In the genomic region with DNA sequence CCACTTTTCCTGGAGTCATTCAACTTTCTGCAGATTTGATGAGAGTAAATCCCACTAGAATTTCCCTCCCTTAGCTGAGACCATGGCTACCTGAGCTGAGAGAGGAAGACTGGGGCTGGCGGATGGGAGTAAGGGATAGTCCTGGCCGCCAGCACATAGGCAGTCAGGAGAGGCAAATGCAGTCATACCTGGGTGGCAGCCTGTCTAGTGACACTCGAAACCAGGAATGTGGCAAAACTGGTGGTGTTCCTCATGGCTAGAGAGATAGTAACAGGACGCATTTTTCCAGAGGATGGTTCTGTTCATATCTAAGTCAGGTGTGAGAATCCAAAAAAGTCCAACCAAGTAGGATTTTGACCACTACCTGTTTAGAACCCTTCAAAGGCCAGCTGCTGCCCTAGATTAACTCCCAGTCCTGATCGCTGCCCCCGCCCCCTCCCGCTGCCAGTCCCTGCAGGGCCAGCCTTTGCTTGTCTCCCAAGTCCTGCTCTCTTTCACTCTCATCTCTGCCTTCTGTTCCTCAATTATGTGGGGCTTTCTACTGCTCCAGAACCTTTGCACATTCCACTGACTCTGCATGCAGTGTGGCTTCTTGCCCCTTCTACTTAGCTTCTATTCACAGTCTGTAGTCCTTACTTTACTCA, we compare ENCODE assay signal across 20 cellular contexts. TPM values are rescaled to one million over a fixed set of nuclear protein-coding genes. Genes with fewer than 3 reads are reported as not detected.
DNase-seq lines count a peak whose midpoint lies in the region; ATAC-seq, FAIRE-seq and TF ChIP-seq lines count a peak whose summit lies in the region.
"Had no signal": no experiment of that assay in that cellular context is flagged by ENCODE, and none has a peak within 500 bp of the region (broad histone marks: within the 10 kb centered on the region; RNA-seq: fewer than 3 reads in every experiment).

No MANE protein-coding gene starts in this region.

- no peak overlapping the region for H2BK120ac ChIP-seq in mesendoderm (ENCODE audit: low read depth, low read length)

- no peak overlapping the region for H2BK15ac ChIP-seq in mesendoderm (replicated peaks; ENCODE audit: low read depth)

- POLR2A ChIA-PET in A673 (lab: Charles Lee; ENCODE audit: low non-redundant PET), result no interaction called here

- no peak overlapping the region for H3K9ac ChIP-seq in mesendoderm (ENCODE audit: low read length)

- no peak for ATAC-seq in GM18511 (IDR thresholded peaks at IDR 0.05; ENCODE audit: unreplicated experiment)
- ATAC-seq in GM21737 (IDR thresholded peaks at IDR 0.05; ENCODE audit: unreplicated experiment), result no peak
- no peak for ATAC-seq in mucosa of descending colon
- ATAC-seq: Panc1 had no signal

- TF ChIP-seq CTCF in A673 (conservative IDR thresholded peaks at IDR 0.05; ENCODE audit: low read depth, low read length), result no peak
- no peak for TF ChIP-seq CTCF in Calu3 (IDR thresholded peaks at IDR 0.05; ENCODE audit: unreplicated experiment)
- TF ChIP-seq CTCF in bronchial epithelial cell (IDR thresholded peaks at IDR 0.05; ENCODE audit: insufficient read depth, low read length, severe bottlenecking), result no peak
- TF ChIP-seq CTCF in mucosa of descending colon (IDR thresholded peaks at IDR 0.05), result no peak

- no peak overlapping the region for H2BK5ac ChIP-seq in mesendoderm (ENCODE audit: low read length)

- H3K79me2 ChIP-seq in mesendoderm (ENCODE audit: control insufficient read depth, insufficient read depth, low read length), result no peaks in the 10 kb centered on the region

- H3K79me1 ChIP-seq in mesendoderm (ENCODE audit: low read length), result no peaks in the 10 kb centered on the region

- H3K4me3 ChIP-seq in A673 (ENCODE audit: low read depth, low read length, poor library complexity, severe bottlenecking), result no peak overlapping the region
- no peak overlapping the region for H3K4me3 ChIP-seq in bronchial epithelial cell (ENCODE audit: low read depth, low read length)
- H3K4me3 ChIP-seq in mesendoderm (ENCODE audit: low read length), result no peak overlapping the region
- no peak overlapping the region for H3K4me3 ChIP-seq in mucosa of descending colon
- H3K4me3 ChIP-seq in effector memory CD4-positive, alpha-beta T cell (ENCODE audit: insufficient read depth, low read depth, low read length, poor library complexity, severe bottlenecking), result no peak overlapping the region

- H3K9me3 ChIP-seq in A673 (ENCODE audit: low read depth, low read length, poor library complexity, severe bottlenecking) (no peaks in the 10 kb centered on the region), mucosa of descending colon (no peaks in the 10 kb centered on the region)
- no peaks in the 10 kb centered on the region for H3K9me3 ChIP-seq in effector memory CD4-positive, alpha-beta T cell (ENCODE audit: control insufficient read depth, low read length)

- no peaks in the 10 kb centered on the region for H3K9me3 Mint-ChIP-seq in Calu3 (ENCODE audit: low read depth, unreplicated experiment)

- no peak overlapping the region for H3K23ac ChIP-seq in mesendoderm (ENCODE audit: low read length)

- BruUV-seq in A673 (replicated peaks; lab: Mats Ljungman, UMichigan) (no TSS peak), Calu3 (replicated peaks; lab: Mats Ljungman, UMichigan) (no TSS peak)

- H3K4me1 ChIP-seq in A673 (ENCODE audit: insufficient read depth, low read length, poor library complexity, severe bottlenecking) (peaks cover 35% of the 10 kb centered on the region), mesendoderm (ENCODE audit: control insufficient read depth, low read depth, low read length) (peaks cover 10% of the 10 kb centered on the region), mucosa of descending colon (ENCODE audit: low read depth) (no peaks in the 10 kb centered on the region)
- H3K4me1 ChIP-seq in effector memory CD4-positive, alpha-beta T cell (ENCODE audit: control insufficient read depth, insufficient read depth, low read length, poor library complexity, severe bottlenecking), result no peaks in the 10 kb centered on the region

- no peaks in the 10 kb centered on the region for H3K36me3 Mint-ChIP-seq in Calu3 (ENCODE audit: insufficient read depth, unreplicated experiment)
- H3K36me3 Mint-ChIP-seq: CD4-positive, alpha-beta memory T cell had no signal

- no peak overlapping the region for H4K5ac ChIP-seq in mesendoderm (ENCODE audit: low read length)

- H3K18ac ChIP-seq in mesendoderm (ENCODE audit: low read length), result no peak overlapping the region

- H3K4ac ChIP-seq in mesendoderm (ENCODE audit: low read depth, low read length), result no peak overlapping the region

- DNase-seq in A673 (ENCODE audit: low spot score) (no peak), Calu3 (peak; percentile 17), bronchial epithelial cell (ENCODE audit: low read depth) (peak; percentile 30), mesendoderm (peak; percentile 28), mucosa of descending colon (no peak)
- no peak for DNase-seq in effector memory CD4-positive, alpha-beta T cell
- DNase-seq: ACHN; CD4-positive, alpha-beta memory T cell; H7; IMR-90; Kasumi-1; MM.1S; NCI-H1092 treated with DMSO at 0.1 percent for 48 hours; NCI-H1694; NCI-H446; NCI-H774 had no signal

- FAIRE-seq in bronchial epithelial cell (lab: Jason Lieb, UNC), result peak; percentile 82
- FAIRE-seq: D721Med had no signal

- no peak overlapping the region for H4K8ac ChIP-seq in mesendoderm (ENCODE audit: low read depth, low read length)

- no peak overlapping the region for H3K4me3 Mint-ChIP-seq in Calu3 (ENCODE audit: low read depth, unreplicated experiment)
- H3K4me3 Mint-ChIP-seq: CD4-positive, alpha-beta memory T cell had no signal

- H3K36me3 ChIP-seq in A673 (ENCODE audit: insufficient read depth, low read length, poor library complexity, severe bottlenecking), result no peaks in the 10 kb centered on the region
- H3K36me3 ChIP-seq in bronchial epithelial cell (ENCODE audit: control insufficient read depth, insufficient read depth, low read length), result no peaks in the 10 kb centered on the region
- no peaks in the 10 kb centered on the region for H3K36me3 ChIP-seq in mesendoderm (ENCODE audit: control insufficient read depth, insufficient read depth, low read length)
- H3K36me3 ChIP-seq in mucosa of descending colon (ENCODE audit: low read depth), result no peaks in the 10 kb centered on the region
- H3K36me3 ChIP-seq in effector memory CD4-positive, alpha-beta T cell (ENCODE audit: control insufficient read depth, insufficient read depth, low read length), result no peaks in the 10 kb centered on the region

- H3K27me3 ChIP-seq in A673 (replicated peaks; ENCODE audit: insufficient read depth, low read depth, low read length, poor library complexity) (no peaks in the 10 kb centered on the region), bronchial epithelial cell (ENCODE audit: control insufficient read depth, insufficient read depth, low read length) (no peaks in the 10 kb centered on the region), mesendoderm (ENCODE audit: insufficient read depth, low read length, poor library complexity) (peaks cover 7% of the 10 kb centered on the region)
- no peaks in the 10 kb centered on the region for H3K27me3 ChIP-seq in effector memory CD4-positive, alpha-beta T cell (replicated peaks; ENCODE audit: control insufficient read depth, insufficient read depth, low read length, poor library complexity, severe bottlenecking)

- H3K27ac ChIP-seq in A673 (ENCODE audit: low read depth, low read length, poor library complexity, severe bottlenecking) (peak overlapping the region; percentile 63), mesendoderm (ENCODE audit: low read depth, low read length) (no peak overlapping the region)
- no peak overlapping the region for H3K27ac ChIP-seq in effector memory CD4-positive, alpha-beta T cell (ENCODE audit: insufficient read depth, low read length, poor library complexity, severe bottlenecking)

- peaks cover 20% of the 10 kb centered on the region for H3K4me1 Mint-ChIP-seq in Calu3 (ENCODE audit: low read depth, unreplicated experiment)
- H3K4me1 Mint-ChIP-seq: CD4-positive, alpha-beta memory T cell had no signal

- CTCF ChIA-PET in A673 (lab: Charles Lee) (no interaction called here), Calu3 (lab: Charles Lee) (no interaction called here)

- H3K4me2 ChIP-seq in mesendoderm (ENCODE audit: low read length), result no peak overlapping the region

- no peak overlapping the region for H2AK5ac ChIP-seq in mesendoderm (ENCODE audit: low read length)

- WGBS in mesendoderm (ENCODE audit: extremely low coverage, insufficient coverage, low lambda C conversion rate), result no CpG with 5 or more reads among the region's 7 CpGs

- no peak overlapping the region for H3K27ac Mint-ChIP-seq in Calu3 (ENCODE audit: unreplicated experiment)

- intact Hi-C loops in A673 (cut with micrococcal nuclease; ENCODE audit: unreplicated experiment) (loop anchor here (10.0 kb wide), 1 partner anchor 645 kb away; no protein-coding TSS in a partner anchor), Calu3 (cut with micrococcal nuclease; ENCODE audit: unreplicated experiment) (loop anchor here (10.0 kb wide), 1 partner anchor 365 kb away; no protein-coding TSS in a partner anchor), mucosa of descending colon (cut with DNase I, micrococcal nuclease) (no loop called here)

- H3K27me3 Mint-ChIP-seq in Calu3 (ENCODE audit: unreplicated experiment), result no peaks in the 10 kb centered on the region

- H3K56ac ChIP-seq in mesendoderm (ENCODE audit: low read length), result no peak overlapping the region

RNA-seq across cellular contexts. Expression of a gene that starts 17.4 kb away (rescaled TPM):
- total RNA-seq in A673 (2021) (26.2 and 27.0 TPM in 2 replicates), Calu3 (2022) (0.52 and 0.56 TPM in 2 replicates), bronchial epithelial cell (0.13 and 0.26 TPM in 2 replicates), mucosa of descending colon (10 to 100 TPM in 1 of 3 donors, 1 to 10 TPM in 2; 3.5 to 11.5 (median 4.2) TPM)
- polyA plus RNA-seq in mesendoderm (2013, experiment 1 of 2), result 2.3 TPM
- 2.3 TPM for polyA plus RNA-seq in mesendoderm (2013, experiment 2 of 2)
- total RNA-seq: CD4-positive, alpha-beta memory T cell had no signal
- polyA plus RNA-seq: CD4-positive, alpha-beta memory T cell had no signal

Comparison
In these comparisons a context has a peak if more than half of its experiments do, and no peak if none do; other contexts are left out.
1. DNase-seq: peak in Calu3 (single experiment), bronchial epithelial cell (single experiment) and mesendoderm (single experiment); none in A673 (single experiment), mucosa of descending colon (0 of 3) and effector memory CD4-positive, alpha-beta T cell (0 of 3).
2. intact Hi-C loops: an anchor here in A673 (10.0 kb wide) and Calu3 (10.0 kb wide); none called in mucosa of descending colon.